17 cellular contexts compared by ENCODE assay signal in genomic region chr14:103641181-103641580, GRCh38. TPM values are rescaled to one million over a fixed set of nuclear protein-coding genes. Genes with fewer than 3 reads are reported as not detected.
A peak's percentile ranks its signal among the peaks of the same experiment; 100 is the strongest.
DNase-seq lines count a peak whose midpoint lies in the region; ATAC-seq, FAIRE-seq and TF ChIP-seq lines count a peak whose summit lies in the region.
"Had no signal": no experiment of that assay in that cellular context is flagged by ENCODE, and none has a peak within 500 bp of the region (broad histone marks: within the 10 kb centered on the region; RNA-seq: fewer than 3 reads in every experiment).

No MANE protein-coding gene starts in this region.

- no peaks in the 10 kb centered on the region for H3K27me3 ChIP-seq in breast epithelium
- no peaks in the 10 kb centered on the region for H3K27me3 ChIP-seq in pancreas
- H3K27me3 ChIP-seq: right lobe of liver, suprapubic skin had no signal

- no peak overlapping the region for H3K4me3 Mint-ChIP-seq in MCF 10A (ENCODE audit: unreplicated experiment)
- no peak overlapping the region for H3K4me3 Mint-ChIP-seq in activated T-helper 2 cell treated with anti-CD3 and anti-CD28 coated beads, Interferon-gamma antibody, Interleukin-2, Interleukin-4, amounts not matched to agents 10 μg/mL and 5 μg/mL and 100 μg/mL, durations not matched to agents 14 hours and 24 hours and 36 hours (ENCODE audit: low read depth)
- H3K4me3 Mint-ChIP-seq: activated naive CD4-positive, alpha-beta T cell treated with anti-CD3 and anti-CD28 coated beads for 36 hours; immature natural killer cell had no signal

- no peak for ATAC-seq in pancreas
- ATAC-seq: right lobe of liver had no signal

- H3K4me1 ChIP-seq in breast epithelium (no peaks in the 10 kb centered on the region), pancreas (no peaks in the 10 kb centered on the region)

- H3K27ac ChIP-seq in breast epithelium (no peak overlapping the region), pancreas (no peak overlapping the region)
- H3K27ac ChIP-seq: right lobe of liver, suprapubic skin had no signal

- no peak overlapping the region for H3K4me3 ChIP-seq in breast epithelium
- no peak overlapping the region for H3K4me3 ChIP-seq in astrocyte of the spinal cord (ENCODE audit: low read depth, low read length)
- no peak overlapping the region for H3K4me3 ChIP-seq in pancreas
- H3K4me3 ChIP-seq: right lobe of liver, suprapubic skin had no signal

- CTCF ChIA-PET in MCF 10A (lab: Yijun Ruan, JAX), result interaction anchor here (0.5 to 1.1 kb wide), 2 partner anchors 9 to 68 kb away, joined by 5 to 6 read pairs; no protein-coding TSS in a partner anchor

- H3K27me3 Mint-ChIP-seq in MCF 10A (ENCODE audit: insufficient read depth, unreplicated experiment), result no peaks in the 10 kb centered on the region
- H3K27me3 Mint-ChIP-seq in activated T-helper 2 cell treated with anti-CD3 and anti-CD28 coated beads, Interferon-gamma antibody, Interleukin-2, Interleukin-4, amounts not matched to agents 10 μg/mL and 5 μg/mL and 100 μg/mL, durations not matched to agents 14 hours and 24 hours and 36 hours (ENCODE audit: low read depth), result no peaks in the 10 kb centered on the region

- H3K9me3 Mint-ChIP-seq in MCF 10A (ENCODE audit: unreplicated experiment), result no peaks in the 10 kb centered on the region
- H3K9me3 Mint-ChIP-seq in activated T-helper 2 cell treated with anti-CD3 and anti-CD28 coated beads, Interferon-gamma antibody, Interleukin-2, Interleukin-4, amounts not matched to agents 10 μg/mL and 5 μg/mL and 100 μg/mL, durations not matched to agents 14 hours and 24 hours and 36 hours, result no peaks in the 10 kb centered on the region
- H3K9me3 Mint-ChIP-seq: activated naive CD4-positive, alpha-beta T cell treated with anti-CD3 and anti-CD28 coated beads for 36 hours; immature natural killer cell had no signal

- TF ChIP-seq POLR2A in breast epithelium (IDR thresholded peaks at IDR 0.05), result no peak

- H3K9me3 ChIP-seq in breast epithelium (no peaks in the 10 kb centered on the region), pancreas (no peaks in the 10 kb centered on the region)
- H3K9me3 ChIP-seq: right lobe of liver, suprapubic skin had no signal

- intact Hi-C loops in MCF 10A (cut with micrococcal nuclease), result no loop called here
- intact Hi-C loops in breast epithelium (cut with DNase I; ENCODE audit: low total_unique reads), result no loop called here
- intact Hi-C loops in pancreas (cut with DNase I), result no loop called here
- intact Hi-C loops in activated T-helper 2 cell treated with anti-CD3 and anti-CD28 coated beads, Interferon-gamma antibody, Interleukin-2, Interleukin-4, amounts not matched to agents 10 μg/mL and 5 μg/mL and 100 μg/mL, durations not matched to agents 14 hours and 24 hours and 36 hours (cut with micrococcal nuclease), result no loop called here

- H3K4me1 Mint-ChIP-seq in MCF 10A (ENCODE audit: insufficient read depth, unreplicated experiment), result peaks cover 17% of the 10 kb centered on the region
- H3K4me1 Mint-ChIP-seq in activated T-helper 2 cell treated with anti-CD3 and anti-CD28 coated beads, Interferon-gamma antibody, Interleukin-2, Interleukin-4, amounts not matched to agents 10 μg/mL and 5 μg/mL and 100 μg/mL, durations not matched to agents 14 hours and 24 hours and 36 hours (ENCODE audit: low read depth), result peaks cover 6% of the 10 kb centered on the region

- no peaks in the 10 kb centered on the region for H3K36me3 ChIP-seq in breast epithelium
- H3K36me3 ChIP-seq in pancreas, result no peaks in the 10 kb centered on the region
- H3K36me3 ChIP-seq: right lobe of liver, suprapubic skin had no signal

- WGBS in pancreas, 2 donors, result 90 to 98% methylated on average over 3 of the region's 3 CpGs

- POLR2A ChIA-PET in MCF 10A (lab: Yijun Ruan, JAX), result no interaction called here

- no TSS peak for BruUV-seq in MCF 10A (replicated peaks; lab: Mats Ljungman, UMichigan)

- FAIRE-seq in pancreas (lab: Jason Lieb, UNC), result no peak
- FAIRE-seq: A204.1 had no signal

- H3K36me3 Mint-ChIP-seq in MCF 10A (ENCODE audit: insufficient read depth, unreplicated experiment), result peaks cover 19% of the 10 kb centered on the region
- H3K36me3 Mint-ChIP-seq in activated T-helper 2 cell treated with anti-CD3 and anti-CD28 coated beads, Interferon-gamma antibody, Interleukin-2, Interleukin-4, amounts not matched to agents 10 μg/mL and 5 μg/mL and 100 μg/mL, durations not matched to agents 14 hours and 24 hours and 36 hours (ENCODE audit: low read depth), result peaks cover 10% of the 10 kb centered on the region

- DNase-seq in MCF 10A (ENCODE audit: unreplicated experiment) (peak; percentile 32), breast epithelium (ENCODE audit: low spot score in 2 of 2) (no peak), astrocyte of the spinal cord (ENCODE audit: low read depth, low spot score) (peak; percentile 65), hepatic stellate cell (ENCODE audit: low spot score) (peak; percentile 62), DMS53 treated with DMSO at 0.1 percent for 48 hours (lab: John Stamatoyannopoulos, UW; ENCODE audit: unreplicated experiment) (no peak), NOMO-1 treated with DMSO at 0.1 percent for 48 hours (lab: John Stamatoyannopoulos, UW; ENCODE audit: unreplicated experiment) (no peak), pancreas (no peak)
- DNase-seq in activated T-helper 2 cell treated with anti-CD3 and anti-CD28 coated beads, Interferon-gamma antibody, Interleukin-2, Interleukin-4, amounts not matched to agents 10 μg/mL and 5 μg/mL and 100 μg/mL, durations not matched to agents 14 hours and 24 hours and 36 hours (ENCODE audit: low spot score), result no peak
- DNase-seq: activated CD8-positive, alpha-beta memory T cell treated with anti-CD3 and anti-CD28 coated beads, Interleukin-2, amount 50 U/mL, for 4 hours; activated naive CD4-positive, alpha-beta T cell treated with anti-CD3 and anti-CD28 coated beads for 36 hours; caudate nucleus; GDM1; immature natural killer cell; NCI-H1417; right lobe of liver had no signal

- in situ Hi-C loops in astrocyte of the spinal cord (cut with HindIII; ENCODE audit: low sequenced_read_pairs), result no loop called here

- no peak for TF ChIP-seq CTCF in MCF 10A (IDR thresholded peaks at IDR 0.05; ENCODE audit: unreplicated experiment)
- no peak for TF ChIP-seq CTCF in breast epithelium (IDR thresholded peaks at IDR 0.05)
- no peak for TF ChIP-seq CTCF in astrocyte of the spinal cord (IDR thresholded peaks at IDR 0.05; ENCODE audit: low read depth, low read length)
- TF ChIP-seq CTCF in pancreas (IDR thresholded peaks at IDR 0.05), result no peak

- H3K27ac Mint-ChIP-seq in MCF 10A (ENCODE audit: low read depth, unreplicated experiment), result no peak overlapping the region
- H3K27ac Mint-ChIP-seq in activated T-helper 2 cell treated with anti-CD3 and anti-CD28 coated beads, Interferon-gamma antibody, Interleukin-2, Interleukin-4, amounts not matched to agents 10 μg/mL and 5 μg/mL and 100 μg/mL, durations not matched to agents 14 hours and 24 hours and 36 hours, result no peak overlapping the region
- H3K27ac Mint-ChIP-seq: activated naive CD4-positive, alpha-beta T cell treated with anti-CD3 and anti-CD28 coated beads for 36 hours; immature natural killer cell had no signal

RNA-seq across cellular contexts. Expression of gene KLC1, which starts 12.2 kb away (rescaled TPM):
- total RNA-seq in MCF 10A (2022), result 216 and 220 TPM in 2 replicates
- total RNA-seq in breast epithelium, result 100 to 1,000 TPM; 222 to 275 (median 253) TPM
- 10 to 100 TPM; 36.1 to 81.0 (median 49.1) TPM for total RNA-seq in pancreas
- polyA plus RNA-seq in pancreas, result 10 to 100 TPM; 79.6 to 91.0 TPM
- total RNA-seq in activated T-helper 2 cell treated with anti-CD3 and anti-CD28 coated beads, Interferon-gamma antibody, Interleukin-2, Interleukin-4, amounts not matched to agents 10 μg/mL and 5 μg/mL and 100 μg/mL, durations not matched to agents 14 hours and 24 hours and 36 hours, result 161 and 169 TPM in 2 replicates

Comparison
In these comparisons a context has a peak if more than half of its experiments do, and no peak if none do; other contexts are left out.
1. DNase-seq: peak in MCF 10A (single experiment), astrocyte of the spinal cord (single experiment) and hepatic stellate cell (single experiment); none in breast epithelium (0 of 2), DMS53 treated with DMSO at 0.1 percent for 48 hours (single experiment), NOMO-1 treated with DMSO at 0.1 percent for 48 hours (single experiment), pancreas (0 of 6) and activated T-helper 2 cell treated with anti-CD3 and anti-CD28 coated beads, Interferon-gamma antibody, Interleukin-2, Interleukin-4, amounts not matched to agents 10 μg/mL and 5 μg/mL and 100 μg/mL, durations not matched to agents 14 hours and 24 hours and 36 hours (single experiment).